ENCODE assay signal across 1 cellular context in genomic region chr4:80026080-80026479, GRCh38.
TF ChIP-seq lines count a peak whose summit lies in the region.

No MANE protein-coding gene starts in this region.

TF ChIP-seq in HepG2, 621 proteins besides CTCF, POLR2A, EP300 and RAD21 (continued from another document):
- no peak for TF ChIP-seq YY1 (IDR thresholded peaks at IDR 0.05; ENCODE audit: insufficient read depth, insufficient replicate concordance, low read depth, low read length)
- no peak for TF ChIP-seq SMARCE1 (IDR thresholded peaks at IDR 0.05; ENCODE audit: borderline replicate concordance)
- no peak for TF ChIP-seq ZNF773 (CRISPR knock-in tag; IDR thresholded peaks at IDR 0.05; ENCODE audit: borderline replicate concordance)
- TF ChIP-seq CERS6 (CRISPR knock-in tag; IDR thresholded peaks at IDR 0.05), result no peak
- no peak for TF ChIP-seq AHDC1 (CRISPR knock-in tag; IDR thresholded peaks at IDR 0.05; ENCODE audit: borderline replicate concordance)
- TF ChIP-seq ETS1 (CRISPR knock-in tag; IDR thresholded peaks at IDR 0.05), result no peak
- no peak for TF ChIP-seq NBN (conservative IDR thresholded peaks at IDR 0.05)
- no peak for TF ChIP-seq PHF8 (CRISPR knock-in tag; IDR thresholded peaks at IDR 0.05)
- no peak for TF ChIP-seq MED1 (CRISPR knock-in tag; IDR thresholded peaks at IDR 0.05)
